In genomic region chr12:10190558-10191388, GRCh38 we compare ENCODE assay signal across 9 cellular contexts. TPM values are rescaled to one million over a fixed set of nuclear protein-coding genes. Genes with fewer than 3 reads are reported as not detected.
DNase-seq lines count a peak whose midpoint lies in the region; ATAC-seq, FAIRE-seq and TF ChIP-seq lines count a peak whose summit lies in the region.
"Had no signal": no experiment of that assay in that cellular context is flagged by ENCODE, and none has a peak within 500 bp of the region (broad histone marks: within the 10 kb centered on the region; RNA-seq: fewer than 3 reads in every experiment).

No MANE protein-coding gene starts in this region.

- H3K4me2 ChIP-seq in DOHH2 (ENCODE audit: low read length), result no peak overlapping the region

- peaks cover 22% of the 10 kb centered on the region for H3K4me1 ChIP-seq in DOHH2 (ENCODE audit: control insufficient read depth, low read length)
- peaks cover 31% of the 10 kb centered on the region for H3K4me1 ChIP-seq in SJSA1 (replicated peaks)
- H3K4me1 ChIP-seq in cardiac muscle cell (ENCODE audit: low read depth), result no peaks in the 10 kb centered on the region

- H3K27ac Mint-ChIP-seq in activated naive CD8-positive, alpha-beta T cell treated with anti-CD3 and anti-CD28 coated beads for 36 hours, result no peak overlapping the region
- H3K27ac Mint-ChIP-seq: dendritic cell treated with granulocyte-macrophage colony-stimulating factor and Interleukin-4, amounts not matched to agents 40 ng/mL and 50 ng/mL, for 4 days had no signal

- no peaks in the 10 kb centered on the region for H3F3A ChIP-seq in DOHH2 (ENCODE audit: control insufficient read depth, insufficient read depth)

- H3K9me2 ChIP-seq in DOHH2 (replicated peaks; ENCODE audit: control insufficient read depth, low read length), result no peaks in the 10 kb centered on the region

- H3K79me2 ChIP-seq in DOHH2 (ENCODE audit: control insufficient read depth, low read length), result no peaks in the 10 kb centered on the region

- peaks cover 3% of the 10 kb centered on the region for H3K4me1 Mint-ChIP-seq in activated naive CD8-positive, alpha-beta T cell treated with anti-CD3 and anti-CD28 coated beads for 36 hours

- H3K36me3 Mint-ChIP-seq in activated naive CD8-positive, alpha-beta T cell treated with anti-CD3 and anti-CD28 coated beads for 36 hours, result no peaks in the 10 kb centered on the region

- H3K9me3 ChIP-seq in DOHH2 (ENCODE audit: control insufficient read depth, insufficient read depth, low read length) (no peaks in the 10 kb centered on the region), SJSA1 (replicated peaks) (no peaks in the 10 kb centered on the region), cardiac muscle cell (ENCODE audit: low read depth) (no peaks in the 10 kb centered on the region)

- H3K9me3 Mint-ChIP-seq in activated naive CD8-positive, alpha-beta T cell treated with anti-CD3 and anti-CD28 coated beads for 36 hours, result no peaks in the 10 kb centered on the region
- H3K9me3 Mint-ChIP-seq: dendritic cell treated with granulocyte-macrophage colony-stimulating factor and Interleukin-4, amounts not matched to agents 40 ng/mL and 50 ng/mL, for 4 days had no signal

- FAIRE-seq in HTR-8/SVneo (lab: Jason Lieb, UNC), result peak; percentile 82

- no peak overlapping the region for H3K27ac ChIP-seq in DOHH2 (ENCODE audit: low read depth, low read length)
- H3K27ac ChIP-seq in SJSA1, result no peak overlapping the region
- no peak overlapping the region for H3K27ac ChIP-seq in cardiac muscle cell

- H4K20me1 ChIP-seq in DOHH2 (ENCODE audit: control insufficient read depth, insufficient read depth, low read depth, low read length), result no peaks in the 10 kb centered on the region

- peak; percentile 85 for TF ChIP-seq CTCF in DOHH2 (IDR thresholded peaks at IDR 0.05; ENCODE audit: low read depth, low read length, poor library complexity, severe bottlenecking)
- TF ChIP-seq CTCF in cardiac muscle cell (IDR thresholded peaks at IDR 0.05; ENCODE audit: low read depth, low read length), result peak; percentile 83

- peaks cover 37% of the 10 kb centered on the region for H3K27me3 ChIP-seq in DOHH2 (ENCODE audit: control insufficient read depth, low read length)
- H3K27me3 ChIP-seq in SJSA1 (replicated peaks), result no peaks in the 10 kb centered on the region
- no peaks in the 10 kb centered on the region for H3K27me3 ChIP-seq in cardiac muscle cell

- DNase-seq in HTR-8/SVneo (ENCODE audit: insufficient read length, low spot score) (no peak), SJSA1 (ENCODE audit: low read depth in 1 of 2, low spot score in 2 of 2) (peak; percentile 58 to 59), cardiac muscle cell (ENCODE audit: low read depth in 1 of 2, low spot score in 1 of 2) (peak; percentile 56 to 72), renal cortical epithelial cell (ENCODE audit: low read depth) (peak; percentile 73), NCI-H187 treated with DMSO at 0.1 percent for 48 hours (lab: John Stamatoyannopoulos, UW) (no peak)
- peak; percentile 41 for DNase-seq in activated naive CD8-positive, alpha-beta T cell treated with anti-CD3 and anti-CD28 coated beads for 36 hours

- H3K36me3 ChIP-seq in DOHH2 (ENCODE audit: control insufficient read depth, low read length) (no peaks in the 10 kb centered on the region), SJSA1 (no peaks in the 10 kb centered on the region), cardiac muscle cell (no peaks in the 10 kb centered on the region)

- peak; percentile 83 for ATAC-seq in GM21360 (IDR thresholded peaks at IDR 0.05; ENCODE audit: unreplicated experiment)

- H3K4me3 ChIP-seq in DOHH2 (ENCODE audit: low read length) (no peak overlapping the region), SJSA1 (no peak overlapping the region), cardiac muscle cell (no peak overlapping the region)

- peaks cover 15% of the 10 kb centered on the region for H3K27me3 Mint-ChIP-seq in activated naive CD8-positive, alpha-beta T cell treated with anti-CD3 and anti-CD28 coated beads for 36 hours

- no peak overlapping the region for H3K4me3 Mint-ChIP-seq in activated naive CD8-positive, alpha-beta T cell treated with anti-CD3 and anti-CD28 coated beads for 36 hours
- H3K4me3 Mint-ChIP-seq: dendritic cell treated with granulocyte-macrophage colony-stimulating factor and Interleukin-4, amounts not matched to agents 40 ng/mL and 50 ng/mL, for 4 days had no signal

RNA-seq across cellular contexts. Expression of gene TMEM52B, which starts 11.9 kb away (rescaled TPM):
- total RNA-seq in SJSA1 (2014; rRNA removed; shearing (Covaris generic)), result 0.63 and 1.1 TPM in 2 replicates
- total RNA-seq in activated naive CD8-positive, alpha-beta T cell treated with anti-CD3 and anti-CD28 coated beads for 36 hours, result not detected
- total RNA-seq in cardiac muscle cell, result not detected in 2 replicates
- polyA plus RNA-seq in cardiac muscle cell, result not detected in 2 replicates
- total RNA-seq in renal cortical epithelial cell, result 2.3 and 6.9 TPM in 2 replicates

RNA-seq across cellular contexts. Expression of gene OLR1, which starts 18.8 kb away (rescaled TPM):
- total RNA-seq in SJSA1 (2014; rRNA removed; shearing (Covaris generic)), result 18.2 and 32.4 TPM in 2 replicates
- not detected for total RNA-seq in activated naive CD8-positive, alpha-beta T cell treated with anti-CD3 and anti-CD28 coated beads for 36 hours
- total RNA-seq in cardiac muscle cell, result 0.11 TPM in 1 of 2 replicates, not detected in the other
- polyA plus RNA-seq in cardiac muscle cell, result 0.28 TPM in 1 of 2 replicates, not detected in the other
- 0.87 and 0.89 TPM in 2 replicates for total RNA-seq in renal cortical epithelial cell

RNA-seq across cellular contexts. Expression of gene GABARAPL1, which starts 21.9 kb away (rescaled TPM):
- total RNA-seq in SJSA1 (2014; rRNA removed; shearing (Covaris generic)), result 38.0 and 43.7 TPM in 2 replicates
- total RNA-seq in activated naive CD8-positive, alpha-beta T cell treated with anti-CD3 and anti-CD28 coated beads for 36 hours, result 1 to 10 TPM; 6.0 to 7.2 TPM
- total RNA-seq in cardiac muscle cell, result 59.0 and 62.1 TPM in 2 replicates
- 71.6 and 82.9 TPM in 2 replicates for polyA plus RNA-seq in cardiac muscle cell
- 75.2 and 256 TPM in 2 replicates for total RNA-seq in renal cortical epithelial cell

Comparison
In these comparisons a context has a peak if more than half of its experiments do, and no peak if none do; other contexts are left out.
1. DNase-seq: peak in SJSA1 (2 of 2), activated naive CD8-positive, alpha-beta T cell treated with anti-CD3 and anti-CD28 coated beads for 36 hours (single experiment), cardiac muscle cell (2 of 2) and renal cortical epithelial cell (single experiment); none in HTR-8/SVneo (single experiment) and NCI-H187 treated with DMSO at 0.1 percent for 48 hours (single experiment).
2. RNA of gene OLR1, which starts 18.8 kb away (total RNA-seq): 18.2 to 32.4 TPM in SJSA1; 0.87 to 0.89 TPM in renal cortical epithelial cell, 0.11 TPM in cardiac muscle cell and not detected in activated naive CD8-positive, alpha-beta T cell treated with anti-CD3 and anti-CD28 coated beads for 36 hours; every median in the first group is over 10 times any median in the second.